8 cellular contexts compared by ENCODE assay signal in the genomic region with DNA sequence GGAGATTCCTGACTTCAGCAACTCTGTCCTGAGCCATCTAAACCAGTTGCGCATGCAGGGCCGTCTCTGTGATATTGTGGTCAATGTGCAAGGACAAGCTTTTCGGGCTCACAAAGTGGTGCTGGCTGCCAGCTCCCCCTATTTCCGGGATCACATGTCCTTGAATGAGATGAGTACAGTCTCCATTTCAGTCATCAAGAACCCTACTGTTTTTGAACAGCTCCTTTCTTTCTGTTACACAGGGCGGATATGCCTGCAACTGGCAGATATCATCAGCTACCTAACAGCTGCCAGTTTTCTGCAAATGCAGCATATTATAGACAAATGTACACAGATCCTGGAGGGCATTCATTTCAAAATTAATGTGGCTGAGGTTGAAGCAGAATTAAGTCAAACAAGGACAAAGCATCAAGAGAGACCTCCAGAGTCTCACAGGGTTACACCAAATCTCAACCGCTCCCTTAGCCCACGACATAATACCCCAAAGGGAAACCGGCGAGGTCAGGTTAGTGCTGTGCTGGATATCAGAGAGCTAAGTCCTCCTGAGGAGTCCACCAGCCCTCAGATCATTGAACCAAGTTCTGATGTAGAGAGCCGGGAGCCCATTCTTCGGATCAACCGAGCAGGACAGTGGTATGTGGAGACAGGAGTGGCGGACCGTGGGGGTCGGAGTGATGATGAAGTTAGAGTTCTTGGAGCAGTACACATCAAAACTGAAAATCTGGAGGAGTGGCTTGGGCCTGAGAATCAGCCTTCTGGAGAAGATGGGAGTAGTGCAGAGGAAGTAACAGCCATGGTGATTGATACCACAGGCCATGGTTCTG. TPM values are rescaled to one million over a fixed set of nuclear protein-coding genes. Genes with fewer than 3 reads are reported as not detected.
DNase-seq lines count a peak whose midpoint lies in the region; ATAC-seq and TF ChIP-seq lines count a peak whose summit lies in the region.

No MANE protein-coding gene starts in this region.

- peaks cover 54% of the 10 kb centered on the region for H3K4me1 Mint-ChIP-seq in activated CD4-positive, alpha-beta memory T cell treated with anti-CD3 and anti-CD28 coated beads, Interleukin-2, amount 10 ng/mL, durations not matched to agents 7 days and 5 days
- H3K4me1 Mint-ChIP-seq in naive thymus-derived CD4-positive, alpha-beta T cell: peaks cover 42 to 73% (median 63%) of the 10 kb centered on the region in 7 donors
- peaks cover 14% of the 10 kb centered on the region for H3K4me1 Mint-ChIP-seq in glutamatergic neuron (ENCODE audit: low read depth, unreplicated experiment)

- no peak for TF ChIP-seq CTCF in glutamatergic neuron (IDR thresholded peaks at IDR 0.05; ENCODE audit: partially characterized antibody, unreplicated experiment)

- H3K4me3 ChIP-seq in naive thymus-derived CD4-positive, alpha-beta T cell (ENCODE audit: low read length): peak overlapping the region; percentile 25

- peaks cover 0 to 31% (median 3%) of the 10 kb centered on the region in 3 experiments for H3K36me3 ChIP-seq in naive thymus-derived CD4-positive, alpha-beta T cell (ENCODE audit: control insufficient read depth in 2 of 3, insufficient read depth in 3 of 3, low read length in 3 of 3)

- POLR2A ChIA-PET in activated CD4-positive, alpha-beta memory T cell treated with anti-CD3 and anti-CD28 coated beads, Interleukin-2, amount 10 ng/mL, durations not matched to agents 7 days and 5 days (lab: Charles Lee): interaction anchor here (0.8 to 6.1 kb wide), 19 partner anchors 8 to 1338 kb away, joined by 3 to 139 read pairs (median 5); partner anchors contain the start of genes CACYBP, CENPL, DARS2 and KLHL20
- POLR2A ChIA-PET in naive thymus-derived CD4-positive, alpha-beta T cell (lab: Charles Lee): interaction anchor here (1.0 to 3.6 kb wide), 5 partner anchors 45 to 1129 kb away, joined by 3 to 21 read pairs (median 6); partner anchors contain the start of genes CACYBP, CENPL, PRDX6 and RC3H1

- H3K27me3 ChIP-seq in naive thymus-derived CD4-positive, alpha-beta T cell (ENCODE audit: control insufficient read depth in 2 of 2, insufficient read depth in 2 of 2, low read length in 2 of 2): no peaks in the 10 kb centered on the region

- CTCF ChIA-PET in activated CD4-positive, alpha-beta memory T cell treated with anti-CD3 and anti-CD28 coated beads, Interleukin-2, amount 10 ng/mL, durations not matched to agents 7 days and 5 days (lab: Charles Lee): interaction anchor here (1.0 to 1.3 kb wide), 3 partner anchors 47 to 282 kb away, joined by 3 to 4 read pairs (median 3); partner anchors contain the start of genes DARS2 and KLHL20
- CTCF ChIA-PET in naive thymus-derived CD4-positive, alpha-beta T cell (lab: Charles Lee): interaction anchor here (0.6 to 0.9 kb wide), 2 partner anchors 285 to 450 kb away, joined by 3 to 5 read pairs; no protein-coding TSS in a partner anchor

- peak overlapping the region; percentile 92 for H3K4me3 Mint-ChIP-seq in activated CD4-positive, alpha-beta memory T cell treated with anti-CD3 and anti-CD28 coated beads, Interleukin-2, amount 10 ng/mL, durations not matched to agents 7 days and 5 days
- H3K4me3 Mint-ChIP-seq in naive thymus-derived CD4-positive, alpha-beta T cell: peak overlapping the region; percentile 42 to 96 (median 78)
- H3K4me3 Mint-ChIP-seq in glutamatergic neuron (ENCODE audit: unreplicated experiment): no peak overlapping the region

- intact Hi-C loops in naive thymus-derived CD4-positive, alpha-beta T cell (cut with micrococcal nuclease): no loop called here

- H3K4me1 ChIP-seq in naive thymus-derived CD4-positive, alpha-beta T cell (ENCODE audit: control insufficient read depth in 2 of 2, insufficient read depth in 2 of 2, low read length in 2 of 2): peaks cover 40 to 44% of the 10 kb centered on the region in 2 donors

- H3K36me3 Mint-ChIP-seq in activated CD4-positive, alpha-beta memory T cell treated with anti-CD3 and anti-CD28 coated beads, Interleukin-2, amount 10 ng/mL, durations not matched to agents 7 days and 5 days (ENCODE audit: low read depth): peaks cover 50% of the 10 kb centered on the region
- H3K36me3 Mint-ChIP-seq in naive thymus-derived CD4-positive, alpha-beta T cell: peaks cover 1 to 43% (median 37%) of the 10 kb centered on the region in 5 donors
- H3K36me3 Mint-ChIP-seq in glutamatergic neuron (ENCODE audit: unreplicated experiment): peaks cover under 1% of the 10 kb centered on the region

- no peaks in the 10 kb centered on the region for H3K27me3 Mint-ChIP-seq in activated CD4-positive, alpha-beta memory T cell treated with anti-CD3 and anti-CD28 coated beads, Interleukin-2, amount 10 ng/mL, durations not matched to agents 7 days and 5 days
- H3K27me3 Mint-ChIP-seq in naive thymus-derived CD4-positive, alpha-beta T cell: peaks cover 0 to 4% (median 0%) of the 10 kb centered on the region in 5 donors
- peaks cover 7% of the 10 kb centered on the region for H3K27me3 Mint-ChIP-seq in glutamatergic neuron (ENCODE audit: unreplicated experiment)

- H3K9me3 Mint-ChIP-seq in activated CD4-positive, alpha-beta memory T cell treated with anti-CD3 and anti-CD28 coated beads, Interleukin-2, amount 10 ng/mL, durations not matched to agents 7 days and 5 days: no peaks in the 10 kb centered on the region
- H3K9me3 Mint-ChIP-seq in naive thymus-derived CD4-positive, alpha-beta T cell: peaks cover 0 to 5% (median 0%) of the 10 kb centered on the region in 11 donors
- peaks cover 12% of the 10 kb centered on the region for H3K9me3 Mint-ChIP-seq in glutamatergic neuron (ENCODE audit: unreplicated experiment)

- peak; percentile 48 for DNase-seq in GDM1 (lab: John Stamatoyannopoulos, UW)
- peak; percentile 70 for DNase-seq in activated CD4-positive, alpha-beta memory T cell treated with anti-CD3 and anti-CD28 coated beads, Interleukin-2, amount 10 ng/mL, durations not matched to agents 7 days and 5 days
- DNase-seq in naive thymus-derived CD4-positive, alpha-beta T cell: peak in 7 of 9 donors; percentile 10 to 30 (median 20)
- no peak for DNase-seq in glutamatergic neuron
- no peak for DNase-seq in dedifferentiated amniotic fluid mesenchymal stem cell (ENCODE audit: extremely low spot score)
- DNase-seq in middle frontal gyrus (ENCODE audit: extremely low spot score, low spot score): no peak

- H3K27ac Mint-ChIP-seq in activated CD4-positive, alpha-beta memory T cell treated with anti-CD3 and anti-CD28 coated beads, Interleukin-2, amount 10 ng/mL, durations not matched to agents 7 days and 5 days: peak overlapping the region; percentile 97
- peak overlapping the region; percentile 66 to 99 (median 88) for H3K27ac Mint-ChIP-seq in naive thymus-derived CD4-positive, alpha-beta T cell
- H3K27ac Mint-ChIP-seq in glutamatergic neuron (ENCODE audit: unreplicated experiment): no peak overlapping the region

- peak overlapping the region; percentile 50 for H3K27ac ChIP-seq in naive thymus-derived CD4-positive, alpha-beta T cell (ENCODE audit: low read depth, low read length)

- ATAC-seq in HG02610 (IDR thresholded peaks at IDR 0.05; ENCODE audit: unreplicated experiment) (peak; percentile 18), GM21528 (IDR thresholded peaks at IDR 0.05; ENCODE audit: low FRiP score, unreplicated experiment) (no peak)
- no peak for ATAC-seq in naive thymus-derived CD4-positive, alpha-beta T cell

- no peaks in the 10 kb centered on the region for H3K9me3 ChIP-seq in naive thymus-derived CD4-positive, alpha-beta T cell (ENCODE audit: control insufficient read depth in 2 of 3, low read length in 3 of 3)

RNA-seq across cellular contexts. Expression of gene ZBTB37, which starts 2.3 kb away (rescaled TPM):
- 10 to 100 TPM; 11.3 to 12.6 TPM for total RNA-seq in activated CD4-positive, alpha-beta memory T cell treated with anti-CD3 and anti-CD28 coated beads, Interleukin-2, amount 10 ng/mL, durations not matched to agents 7 days and 5 days
- total RNA-seq in naive thymus-derived CD4-positive, alpha-beta T cell: 10 to 100 TPM; 12.7 to 30.3 (median 21.7) TPM
- 1 to 10 TPM; 2.1 to 3.2 TPM for polyA plus RNA-seq in naive thymus-derived CD4-positive, alpha-beta T cell
- 11.7 TPM for total RNA-seq in glutamatergic neuron (ENCODE audit: unreplicated experiment)

RNA-seq across cellular contexts. Expression of gene GAS5, which starts 2.7 kb away (rescaled TPM):
- total RNA-seq in activated CD4-positive, alpha-beta memory T cell treated with anti-CD3 and anti-CD28 coated beads, Interleukin-2, amount 10 ng/mL, durations not matched to agents 7 days and 5 days: 100 to 1,000 TPM; 379 to 394 TPM
- total RNA-seq in naive thymus-derived CD4-positive, alpha-beta T cell: 100 to 1,000 TPM; 371 to 954 (median 885) TPM
- 100 to 1,000 TPM; 493 to 676 TPM for polyA plus RNA-seq in naive thymus-derived CD4-positive, alpha-beta T cell
- 281 TPM for total RNA-seq in glutamatergic neuron (ENCODE audit: unreplicated experiment)

RNA-seq across cellular contexts. Expression of gene CENPL, which starts 45.8 kb away (rescaled TPM):
- total RNA-seq in activated CD4-positive, alpha-beta memory T cell treated with anti-CD3 and anti-CD28 coated beads, Interleukin-2, amount 10 ng/mL, durations not matched to agents 7 days and 5 days: 10 to 100 TPM; 28.2 to 29.4 TPM
- total RNA-seq in naive thymus-derived CD4-positive, alpha-beta T cell: 10 to 100 TPM in 2 of 5 experiments, 1 to 10 TPM in 3; 5.2 to 25.1 (median 9.5) TPM
- 1 to 10 TPM; 5.1 to 6.9 TPM for polyA plus RNA-seq in naive thymus-derived CD4-positive, alpha-beta T cell
- 4.3 TPM for total RNA-seq in glutamatergic neuron (ENCODE audit: unreplicated experiment)

RNA-seq across cellular contexts. Expression of gene DARS2, which starts 46.0 kb away (rescaled TPM):
- 10 to 100 TPM; 26.3 to 26.4 TPM for total RNA-seq in activated CD4-positive, alpha-beta memory T cell treated with anti-CD3 and anti-CD28 coated beads, Interleukin-2, amount 10 ng/mL, durations not matched to agents 7 days and 5 days
- total RNA-seq in naive thymus-derived CD4-positive, alpha-beta T cell: 10 to 100 TPM in 3 of 5 experiments, 1 to 10 TPM in 2; 3.6 to 26.0 (median 13.5) TPM
- 10 to 100 TPM in 1 of 2 donors, 1 to 10 TPM in 1; 9.2 to 13.2 TPM for polyA plus RNA-seq in naive thymus-derived CD4-positive, alpha-beta T cell
- total RNA-seq in glutamatergic neuron (ENCODE audit: unreplicated experiment): 17.0 TPM

RNA-seq across cellular contexts. Expression of gene SERPINC1, which starts 46.7 kb away (rescaled TPM):
- under 1 TPM in 1 of 2 experiments, not detected in 1; 0.23 TPM for total RNA-seq in activated CD4-positive, alpha-beta memory T cell treated with anti-CD3 and anti-CD28 coated beads, Interleukin-2, amount 10 ng/mL, durations not matched to agents 7 days and 5 days
- total RNA-seq in naive thymus-derived CD4-positive, alpha-beta T cell: under 1 TPM in 1 of 5 experiments, not detected in 4; 0.32 TPM
- under 1 TPM in 1 of 2 donors, not detected in 1; 0.25 TPM for polyA plus RNA-seq in naive thymus-derived CD4-positive, alpha-beta T cell
- not detected for total RNA-seq in glutamatergic neuron (ENCODE audit: unreplicated experiment)

Comparison
In these comparisons a context has a peak if more than half of its experiments do, and no peak if none do; other contexts are left out.
1. DNase-seq: peak in GDM1 (single experiment), activated CD4-positive, alpha-beta memory T cell treated with anti-CD3 and anti-CD28 coated beads, Interleukin-2, amount 10 ng/mL, durations not matched to agents 7 days and 5 days (single experiment) and naive thymus-derived CD4-positive, alpha-beta T cell (7 of 9); none in glutamatergic neuron (single experiment), dedifferentiated amniotic fluid mesenchymal stem cell (single experiment) and middle frontal gyrus (single experiment).